In genomic region chr7:138460176-138460648, GRCh38 we compare ENCODE assay signal across 8 cellular contexts. TPM values are rescaled to one million over a fixed set of nuclear protein-coding genes. Genes with fewer than 3 reads are reported as not detected.
DNase-seq lines count a peak whose midpoint lies in the region; ATAC-seq and TF ChIP-seq lines count a peak whose summit lies in the region.

Gene TRIM24, plus strand, starts transcription at chr7:138460259. Its CDS starts 290 bp downstream, at chr7:138460549.

- intact Hi-C loops in natural killer cell (cut with micrococcal nuclease): loop anchor here (1.0 kb wide), 1 partner anchor 292 kb away; no protein-coding TSS in a partner anchor

- H3K9me3 Mint-ChIP-seq in natural killer cell: peaks cover 0 to 3% of the 10 kb centered on the region in 2 donors

- DNase-seq in GM06990 (ENCODE audit: extremely low read depth, insufficient read length) (peak; percentile 99), HL-60 (ENCODE audit: low read depth in 1 of 2, low spot score in 1 of 2) (peak in 1 of 2 experiments; percentile 97), T-helper 1 cell (peak; percentile 94 to 99 (median 95)), epithelial cell of esophagus (ENCODE audit: low read depth) (no peak), natural killer cell (no peak), NCI-H2196 (lab: John Stamatoyannopoulos, UW; ENCODE audit: unreplicated experiment) (no peak)
- DNase-seq in stimulated activated CD4-positive, alpha-beta T cell treated with anti-CD3 and anti-CD28 coated beads, Interleukin-4, amount 100 ng/mL, for 1 hour: no peak

- H3K27me3 ChIP-seq in GM06990 (replicated peaks; ENCODE audit: control insufficient read depth, insufficient read depth, low read length): no peaks in the 10 kb centered on the region
- no peaks in the 10 kb centered on the region for H3K27me3 ChIP-seq in HL-60 (ENCODE audit: insufficient read depth, poor library complexity, severe bottlenecking)

- H3K27ac Mint-ChIP-seq in natural killer cell: peak within 1 kb of the TSS; percentile 81 to 85

- ATAC-seq in GM21423 (IDR thresholded peaks at IDR 0.05; ENCODE audit: unreplicated experiment) (peak; percentile 74), natural killer cell (no peak)

- peak within 1 kb of the TSS; percentile 82 for H3K4me3 ChIP-seq in GM06990 (replicated peaks; ENCODE audit: low read depth, low read length)
- peak within 1 kb of the TSS; percentile 81 for H3K4me3 ChIP-seq in HL-60 (replicated peaks; ENCODE audit: insufficient read depth, low read length)
- peak within 1 kb of the TSS; percentile 80 for H3K4me3 ChIP-seq in epithelial cell of esophagus (ENCODE audit: low read length)

- peaks cover 0 to 5% of the 10 kb centered on the region in 2 donors for H3K27me3 Mint-ChIP-seq in natural killer cell (ENCODE audit: low read depth in 2 of 2)

- H3K27ac ChIP-seq in HL-60 (replicated peaks): peak within 1 kb of the TSS; percentile 94

- H3K36me3 Mint-ChIP-seq in natural killer cell: no peaks in the 10 kb centered on the region

- peaks cover 22% of the 10 kb centered on the region in 2 donors for H3K4me1 Mint-ChIP-seq in natural killer cell

- H3K4me3 Mint-ChIP-seq in natural killer cell: peak within 1 kb of the TSS; percentile 90

- H3K36me3 ChIP-seq in GM06990 (ENCODE audit: control insufficient read depth, insufficient read depth, low read length): no peaks in the 10 kb centered on the region

- no peak for TF ChIP-seq CTCF in GM06990 (IDR thresholded peaks at IDR 0.05; ENCODE audit: insufficient read depth, low read length, poor library complexity, severe bottlenecking)
- no peak for TF ChIP-seq CTCF in HL-60 (IDR thresholded peaks at IDR 0.05; ENCODE audit: insufficient read depth, low read length)
- no peak for TF ChIP-seq CTCF in epithelial cell of esophagus (IDR thresholded peaks at IDR 0.05; ENCODE audit: insufficient read depth, low read depth, low read length, missing control alignments)
- TF ChIP-seq CTCF in natural killer cell (IDR thresholded peaks at IDR 0.05): no peak

RNA-seq across cellular contexts. Expression of gene TRIM24, which starts in this region (rescaled TPM):
- 10 to 100 TPM; 15.2 to 19.1 (median 18.9) TPM for total RNA-seq in natural killer cell

Comparison
In these comparisons a context has a peak if more than half of its experiments do, and no peak if none do; other contexts are left out.
1. DNase-seq: peak in GM06990 (single experiment) and T-helper 1 cell (5 of 5); none in epithelial cell of esophagus (single experiment), natural killer cell (single experiment), NCI-H2196 (single experiment) and stimulated activated CD4-positive, alpha-beta T cell treated with anti-CD3 and anti-CD28 coated beads, Interleukin-4, amount 100 ng/mL, for 1 hour (single experiment).
2. Peak in every context shown above with its lines, with median percentiles within 50 percentile points of each other: H3K4me3 ChIP-seq.